Comparison of ENCODE assay signal across 1 cellular context in genomic region chr1:62131093-62131725, GRCh38.
TF ChIP-seq lines count a peak whose summit lies in the region.

No MANE protein-coding gene starts in this region.

TF ChIP-seq in K562, 482 proteins besides CTCF, POLR2A, EP300 and RAD21 (continued from another document):
- no peak for TF ChIP-seq USF1 (CRISPR knock-in tag; IDR thresholded peaks at IDR 0.05)
- TF ChIP-seq STAG1 (CRISPR knock-in tag; IDR thresholded peaks at IDR 0.05; ENCODE audit: borderline replicate concordance), result 0 out of 2 replicates have a peak, but pooled peaks have one; percentile 7
- no peak for TF ChIP-seq E2F5 (CRISPR knock-in tag; IDR thresholded peaks at IDR 0.05)
- TF ChIP-seq GTF2F1 (IDR thresholded peaks at IDR 0.05; ENCODE audit: low read depth, low read length), result no peak
- TF ChIP-seq ESRRA (IDR thresholded peaks at IDR 0.05; ENCODE audit: borderline replicate concordance, low read depth), result no peak
- TF ChIP-seq ZNF778 (CRISPR knock-in tag; IDR thresholded peaks at IDR 0.05), result no peak
- TF ChIP-seq CTCFL (IDR thresholded peaks at IDR 0.05; ENCODE audit: borderline replicate concordance, insufficient read depth, low read depth, low read length, poor library complexity, severe bottlenecking), result peak; percentile 10
- TF ChIP-seq CREB5 (CRISPR knock-in tag; IDR thresholded peaks at IDR 0.05), result no peak
- no peak for TF ChIP-seq ZNF280B (CRISPR knock-in tag; IDR thresholded peaks at IDR 0.05)
- no peak for TF ChIP-seq PURB (CRISPR knock-in tag; IDR thresholded peaks at IDR 0.05; ENCODE audit: low read depth)
- TF ChIP-seq TCF7 (IDR thresholded peaks at IDR 0.05; ENCODE audit: borderline replicate concordance), result no peak
- TF ChIP-seq ARNT (IDR thresholded peaks at IDR 0.05), result no peak
- TF ChIP-seq DPF2 (IDR thresholded peaks at IDR 0.05), result no peak
- no peak for TF ChIP-seq THRAP3 (IDR thresholded peaks at IDR 0.05; ENCODE audit: borderline replicate concordance)
- peak; percentile 31; the same call in 1 of the 2 replicates for TF ChIP-seq NFE2 (IDR thresholded peaks at IDR 0.05; ENCODE audit: low read depth)
- TF ChIP-seq MBD1 (CRISPR knock-in tag; IDR thresholded peaks at IDR 0.05), result no peak
- TF ChIP-seq ZHX1 (conservative IDR thresholded peaks at IDR 0.05; ENCODE audit: low read length), result no peak
